8 cellular contexts compared by ENCODE assay signal in genomic region chr6:26054659-26054936, GRCh38. TPM values are rescaled to one million over a fixed set of nuclear protein-coding genes. Genes with fewer than 3 reads are reported as not detected.
A peak's percentile ranks its signal among the peaks of the same experiment; 100 is the strongest.
DNase-seq lines count a peak whose midpoint lies in the region; ATAC-seq, FAIRE-seq and TF ChIP-seq lines count a peak whose summit lies in the region.

No MANE protein-coding gene starts in this region.

- H3K14ac ChIP-seq in mesenchymal stem cell (ENCODE audit: low read length in 2 of 2) = no peak overlapping the region

- H3K4me2 ChIP-seq in K562 (ENCODE audit: insufficient read depth, low read length) (peak overlapping the region; percentile 99), mesenchymal stem cell (ENCODE audit: low read length, poor library complexity, severe bottlenecking) (peak overlapping the region; percentile 83)

- H3K79me2 ChIP-seq in K562 (ENCODE audit: control insufficient read depth, insufficient read depth, low read length) = peaks cover 36% of the 10 kb centered on the region

- no peaks in the 10 kb centered on the region for H4K20me1 ChIP-seq in K562 (replicated peaks; ENCODE audit: control insufficient read depth, insufficient read depth, low read length)

- peaks cover 2% of the 10 kb centered on the region for H3K79me1 ChIP-seq in mesenchymal stem cell (replicated peaks; ENCODE audit: low read length, poor library complexity, severe bottlenecking)

- TF ChIP-seq POLR2A in K562 (conservative IDR thresholded peaks at IDR 0.05) = no peak

- in situ Hi-C loops in K562 (cut with MboI) = no loop called here

- WGBS in K562 (ENCODE audit: insufficient coverage, low coverage, missing lambda C conversion rate) = 2% methylated on average over 6 of the region's 6 CpGs
- WGBS in mesenchymal stem cell = 15% methylated on average over 5 of the region's 6 CpGs

- TF ChIP-seq EP300 in K562 (IDR thresholded peaks at IDR 0.05; ENCODE audit: low read length) = no peak

- no peak overlapping the region for H2BK12ac ChIP-seq in mesenchymal stem cell (ENCODE audit: low read length in 2 of 2)

- H3K36me3 ChIP-seq in A673 (ENCODE audit: insufficient read depth, low read length, poor library complexity, severe bottlenecking) = no peaks in the 10 kb centered on the region
- no peaks in the 10 kb centered on the region for H3K36me3 ChIP-seq in K562 (ENCODE audit: control insufficient read depth, insufficient read depth, low read length)
- no peaks in the 10 kb centered on the region for H3K36me3 ChIP-seq in mesenchymal stem cell (ENCODE audit: control insufficient read depth in 1 of 2, insufficient read depth in 2 of 2, low read depth in 1 of 2, low read length in 2 of 2)

- DNase-seq in A673 (ENCODE audit: low spot score) (no peak), K562 (ENCODE audit: extremely low read depth in 1 of 4, low spot score in 3 of 4) (no peak), mesenchymal stem cell (no peak), GOT3 (lab: John Stamatoyannopoulos, UW) (no peak), cortex of kidney (lab: John Stamatoyannopoulos, UW) (no peak)
- no peak for DNase-seq in stimulated activated CD4-positive, alpha-beta T cell treated with anti-CD3 and anti-CD28 coated beads, Interleukin-2, amount 100 ng/mL, for 24 hours

- H3K9me1 ChIP-seq in K562 (ENCODE audit: control insufficient read depth, insufficient read depth, low read length) = no peaks in the 10 kb centered on the region

- TF ChIP-seq CTCF in A673 (conservative IDR thresholded peaks at IDR 0.05; ENCODE audit: low read depth, low read length) (no peak), K562 (IDR thresholded peaks at IDR 0.05 in 2 of 3, conservative IDR thresholded peaks at IDR 0.05 in 1 of 3; ENCODE audit: insufficient read depth in 2 of 3, low read depth in 1 of 3, low read length in 3 of 3) (no peak)

- H4K91ac ChIP-seq in mesenchymal stem cell (ENCODE audit: low read length) = peak overlapping the region; percentile 56

- no peak overlapping the region for H2AK5ac ChIP-seq in mesenchymal stem cell (ENCODE audit: low read length, severe bottlenecking)

- no peak; a peak in 1 of 4 replicates for TF ChIP-seq RAD21 in K562 (CRISPR knock-in tag; conservative IDR thresholded peaks at IDR 0.05 in 1 of 2, IDR thresholded peaks at IDR 0.05 in 1 of 2)

- no peak overlapping the region for H4K8ac ChIP-seq in mesenchymal stem cell (ENCODE audit: low read length)

- H3K9ac ChIP-seq in K562 (ENCODE audit: insufficient read depth in 1 of 2, low read depth in 2 of 2, low read length in 2 of 2) = peak overlapping the region; percentile 89 to 94
- peak overlapping the region; percentile 95 for H3K9ac ChIP-seq in mesenchymal stem cell (ENCODE audit: low read length)

- intact Hi-C loops in A673 (cut with micrococcal nuclease; ENCODE audit: unreplicated experiment) = loop anchor here (2.0 to 10.0 kb wide), 2 partner anchors 22 to 500 kb away; a partner anchor contains a TSS
- intact Hi-C loops in K562 (cut with micrococcal nuclease) = no loop called here

- H2BK15ac ChIP-seq in mesenchymal stem cell (ENCODE audit: low read depth, poor library complexity, severe bottlenecking) = no peak overlapping the region

- H2AFZ ChIP-seq in K562 (ENCODE audit: low read depth, low read length) (peak overlapping the region; percentile 9; the same call in 1 of the 2 replicates), mesenchymal stem cell (ENCODE audit: low read depth, low read length) (no peak overlapping the region)

- peak; percentile 6 for ATAC-seq in HG03565 (IDR thresholded peaks at IDR 0.05; ENCODE audit: unreplicated experiment)
- ATAC-seq in K562 = no peak; the same call in 1 of the 3 replicates
- no peak for ATAC-seq in HG03342 (IDR thresholded peaks at IDR 0.05; ENCODE audit: unreplicated experiment)

- peak overlapping the region; percentile 57 to 71 for H3K18ac ChIP-seq in mesenchymal stem cell (ENCODE audit: low read depth in 1 of 2, low read length in 2 of 2)

- no peak overlapping the region for H2BK120ac ChIP-seq in mesenchymal stem cell (ENCODE audit: low read depth, low read length)

- H3K23ac ChIP-seq in mesenchymal stem cell (ENCODE audit: low read length in 2 of 2) = no peak overlapping the region

- no peaks in the 10 kb centered on the region for H3K9me3 ChIP-seq in A673 (ENCODE audit: low read depth, low read length, poor library complexity, severe bottlenecking)
- H3K9me3 ChIP-seq in K562 (replicated peaks; ENCODE audit: control insufficient read depth, insufficient read depth, low read depth, low read length) = no peaks in the 10 kb centered on the region
- no peaks in the 10 kb centered on the region for H3K9me3 ChIP-seq in mesenchymal stem cell (ENCODE audit: control insufficient read depth, low read length)

- H3K4me3 ChIP-seq in A673 (ENCODE audit: low read depth, low read length, poor library complexity, severe bottlenecking) (peak overlapping the region; percentile 78), K562 (peak overlapping the region; percentile 60), mesenchymal stem cell (ENCODE audit: insufficient read depth in 1 of 2, low read depth in 1 of 2, low read length in 2 of 2) (peak overlapping the region in 1 of 2 experiments; percentile 78)

- BruUV-seq in A673 (replicated peaks; lab: Mats Ljungman, UMichigan) (no TSS peak), K562 (replicated peaks; lab: Mats Ljungman, UMichigan) (no TSS peak)

- CTCF ChIA-PET in A673 (lab: Charles Lee) = no interaction called here
- CTCF ChIA-PET in K562 (lab: Yijun Ruan, JAX; ENCODE audit: low intra/inter-chr PET ratio) = interaction anchor here (1.2 kb wide), 1 partner anchor 29 kb away, joined by 5 read pairs; no protein-coding TSS in a partner anchor

- peak overlapping the region; percentile 96 for H3K27ac ChIP-seq in A673 (ENCODE audit: low read depth, low read length, poor library complexity, severe bottlenecking)
- peak overlapping the region; percentile 94 for H3K27ac ChIP-seq in K562 (ENCODE audit: extremely low read depth, low read depth, low read length)
- peak overlapping the region; percentile 98 for H3K27ac ChIP-seq in mesenchymal stem cell (ENCODE audit: low read length, poor library complexity, severe bottlenecking)

- no peaks in the 10 kb centered on the region for H3K27me3 ChIP-seq in A673 (replicated peaks; ENCODE audit: insufficient read depth, low read depth, low read length, poor library complexity)
- H3K27me3 ChIP-seq in K562 (ENCODE audit: control insufficient read depth in 2 of 2, insufficient read depth in 2 of 2, low read length in 2 of 2) = no peaks in the 10 kb centered on the region
- H3K27me3 ChIP-seq in mesenchymal stem cell (ENCODE audit: control insufficient read depth in 1 of 2, insufficient read depth in 1 of 2, low read length in 2 of 2) = no peaks in the 10 kb centered on the region

- POLR2A ChIA-PET in A673 (lab: Charles Lee; ENCODE audit: low non-redundant PET) (no interaction called here), K562 (lab: Yijun Ruan, JAX) (interaction anchor here (1.0 to 23.0 kb wide), 3 partner anchors 10 to 104 kb away, joined by 3 to 597 read pairs (median 4); a partner anchor contains a TSS)

- peaks cover 20% of the 10 kb centered on the region for H3K4me1 ChIP-seq in A673 (ENCODE audit: insufficient read depth, low read length, poor library complexity, severe bottlenecking)
- H3K4me1 ChIP-seq in K562 (replicated peaks in 1 of 2; ENCODE audit: control insufficient read depth in 2 of 2, insufficient read depth in 2 of 2, low read length in 2 of 2) = peaks cover 7 to 29% of the 10 kb centered on the region in 2 experiments
- peaks cover 3% of the 10 kb centered on the region for H3K4me1 ChIP-seq in mesenchymal stem cell (ENCODE audit: control insufficient read depth, insufficient read depth, low read depth, low read length)

- no peak for FAIRE-seq in K562 (lab: Jason Lieb, UNC)

- H2BK5ac ChIP-seq in mesenchymal stem cell (ENCODE audit: low read depth, low read length, poor library complexity, severe bottlenecking) = no peak overlapping the region

- no peak overlapping the region for H3K4ac ChIP-seq in mesenchymal stem cell (ENCODE audit: low read depth in 1 of 2, low read length in 2 of 2)

TF ChIP-seq in K562, 482 proteins besides CTCF, POLR2A, EP300 and RAD21 (continues in another document):
- TF ChIP-seq, protein P1, sequence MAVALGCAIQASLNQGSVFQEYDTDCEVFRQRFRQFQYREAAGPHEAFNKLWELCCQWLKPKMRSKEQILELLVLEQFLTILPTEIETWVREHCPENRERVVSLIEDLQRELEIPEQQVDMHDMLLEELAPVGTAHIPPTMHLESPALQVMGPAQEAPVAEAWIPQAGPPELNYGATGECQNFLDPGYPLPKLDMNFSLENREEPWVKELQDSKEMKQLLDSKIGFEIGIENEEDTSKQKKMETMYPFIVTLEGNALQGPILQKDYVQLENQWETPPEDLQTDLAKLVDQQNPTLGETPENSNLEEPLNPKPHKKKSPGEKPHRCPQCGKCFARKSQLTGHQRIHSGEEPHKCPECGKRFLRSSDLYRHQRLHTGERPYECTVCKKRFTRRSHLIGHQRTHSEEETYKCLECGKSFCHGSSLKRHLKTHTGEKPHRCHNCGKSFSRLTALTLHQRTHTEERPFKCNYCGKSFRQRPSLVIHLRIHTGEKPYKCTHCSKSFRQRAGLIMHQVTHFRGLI (CRISPR knock-in tag; IDR thresholded peaks at IDR 0.05) = no peak

RNA-seq across cellular contexts. Expression of gene HFE, which starts 32.6 kb away (rescaled TPM):
- 7.8 and 11.5 TPM in 2 replicates for total RNA-seq in A673 (2021)
- total RNA-seq in K562 (2011; cell fraction: chromatin; rRNA removed; ENCODE audit: low replicate concordance) = 2.3 and 3.3 TPM in 2 replicates
- total RNA-seq in K562 (2011; cell fraction: nucleolus; rRNA removed) = 1.3 and 2.2 TPM in 2 replicates
- 2.1 and 3.3 TPM in 2 replicates for total RNA-seq in K562 (2011; cell fraction: nucleoplasm; rRNA removed)
- total RNA-seq in K562 (2014; rRNA removed) = 0.14 and 0.73 TPM in 2 replicates
- 0.76 and 1.1 TPM in 2 replicates for total RNA-seq in K562 (2014; rRNA removed; fragmentation: Illumina TruSeq; extraction: Trizol)
- 1.2 and 1.3 TPM in 2 replicates for total RNA-seq in K562 (2015; rRNA removed; fragmentation: Illumina TruSeq; extraction: Trizol)
- 0.58 and 0.98 TPM in 2 replicates for total RNA-seq in K562 (2021)
- 0.54 and 1.1 TPM in 2 replicates for polyA plus RNA-seq in K562 (2011; rRNA removed)
- 0.66 and 0.88 TPM in 2 replicates for polyA plus RNA-seq in K562 (2011; cell fraction: cytosol; rRNA removed)
- polyA plus RNA-seq in K562 (2011; cell fraction: nucleus; rRNA removed) = 0.65 and 0.95 TPM in 2 replicates
- polyA plus RNA-seq in K562 (2012) = 1.8 and 2.4 TPM in 2 replicates
- polyA plus RNA-seq in K562 (2014; fragmentation: Illumina TruSeq; extraction: Trizol) = 0.78 and 0.89 TPM in 2 replicates
- polyA plus RNA-seq in K562 (2014; fragmentation: Nextera tagmentation; extraction: Ambion mirVana) = under 1 TPM; 0.17 to 0.31 TPM
- polyA plus RNA-seq in K562 (2014; rRNA removed) = 0.84 and 1.2 TPM in 2 replicates
- polyA minus RNA-seq in K562 (2011; rRNA and poly(A)+ RNA removed) = 1.3 and 1.7 TPM in 2 replicates
- polyA minus RNA-seq in K562 (2011; cell fraction: cytosol; rRNA and poly(A)+ RNA removed) = 0.95 TPM in 1 of 2 replicates, not detected in the other
- 0.44 and 0.94 TPM in 2 replicates for polyA minus RNA-seq in K562 (2011; cell fraction: nucleus; rRNA and poly(A)+ RNA removed)
- polyA plus RNA-seq in mesenchymal stem cell (2013, experiment 1 of 2) = 10.1 TPM
- 9.2 TPM for polyA plus RNA-seq in mesenchymal stem cell (2013, experiment 2 of 2)
